13 cellular contexts compared by ENCODE assay signal in genomic region chr6:55293116-55293515, GRCh38. TPM values are rescaled to one million over a fixed set of nuclear protein-coding genes. Genes with fewer than 3 reads are reported as not detected.
DNase-seq lines count a peak whose midpoint lies in the region; ATAC-seq, FAIRE-seq and TF ChIP-seq lines count a peak whose summit lies in the region.
"Had no signal": no experiment of that assay in that cellular context is flagged by ENCODE, and none has a peak within 500 bp of the region (broad histone marks: within the 10 kb centered on the region; RNA-seq: fewer than 3 reads in every experiment).

No MANE protein-coding gene starts in this region.

- no peak for FAIRE-seq in astrocyte (lab: Jason Lieb, UNC)
- FAIRE-seq: GM12892, small intestine had no signal

- TF ChIP-seq CTCF in astrocyte (IDR thresholded peaks at IDR 0.05; ENCODE audit: insufficient read depth, low read depth, low read length) (peak; percentile 20), body of pancreas (IDR thresholded peaks at IDR 0.05) (peak in 3 of 7 experiments; percentile 8 to 23 (median 14)), endothelial cell (IDR thresholded peaks at IDR 0.05; ENCODE audit: unreplicated experiment) (no peak)

- no peak overlapping the region for H2AK5ac ChIP-seq in mesenchymal stem cell (ENCODE audit: low read length, severe bottlenecking)

- no peak overlapping the region for H4K8ac ChIP-seq in mesenchymal stem cell (ENCODE audit: low read length)

- H3K27ac Mint-ChIP-seq in astrocyte (ENCODE audit: unreplicated experiment) (no peak overlapping the region), endothelial cell (ENCODE audit: unreplicated experiment) (no peak overlapping the region)
- no peak overlapping the region for H3K27ac Mint-ChIP-seq in activated CD4-positive, alpha-beta T cell treated with anti-CD3 and anti-CD28 coated beads, Interleukin-2, amount 10 ng/mL, durations not matched to agents 24 days and 14 days

- H3K9me3 Mint-ChIP-seq in astrocyte (ENCODE audit: unreplicated experiment) (peaks cover 4% of the 10 kb centered on the region), endothelial cell (ENCODE audit: unreplicated experiment) (no peaks in the 10 kb centered on the region)
- no peaks in the 10 kb centered on the region for H3K9me3 Mint-ChIP-seq in activated CD4-positive, alpha-beta T cell treated with anti-CD3 and anti-CD28 coated beads, Interleukin-2, amount 10 ng/mL, durations not matched to agents 24 days and 14 days

- H3K36me3 ChIP-seq in astrocyte (ENCODE audit: insufficient read depth, low read length): no peaks in the 10 kb centered on the region
- H3K36me3 ChIP-seq in mesenchymal stem cell (ENCODE audit: control insufficient read depth in 1 of 2, insufficient read depth in 2 of 2, low read depth in 1 of 2, low read length in 2 of 2): no peaks in the 10 kb centered on the region
- H3K36me3 ChIP-seq in body of pancreas (replicated peaks in 1 of 2; ENCODE audit: insufficient read depth in 1 of 2, low read depth in 2 of 2): no peaks in the 10 kb centered on the region

- H3K27ac ChIP-seq in astrocyte (ENCODE audit: low read depth, low read length) (no peak overlapping the region), mesenchymal stem cell (ENCODE audit: low read length, poor library complexity, severe bottlenecking) (no peak overlapping the region), body of pancreas (no peak overlapping the region)

- no peak overlapping the region for H3K18ac ChIP-seq in mesenchymal stem cell (ENCODE audit: low read depth in 1 of 2, low read length in 2 of 2)

- H3K9ac ChIP-seq in astrocyte (ENCODE audit: low read length) (no peak overlapping the region), mesenchymal stem cell (ENCODE audit: low read length) (no peak overlapping the region)

- H3K23ac ChIP-seq in mesenchymal stem cell (ENCODE audit: low read length in 2 of 2): no peak overlapping the region

- no peak overlapping the region for H2BK120ac ChIP-seq in mesenchymal stem cell (ENCODE audit: low read depth, low read length)

- no peak for ATAC-seq in body of pancreas
- no peak for ATAC-seq in GM18517 (IDR thresholded peaks at IDR 0.05; ENCODE audit: unreplicated experiment)
- ATAC-seq: stimulated activated naive CD8-positive, alpha-beta T cell treated with anti-CD3 and anti-CD28 coated beads, Interleukin-15, Interleukin-2, amounts not matched to agents 100 U/mL and 50 U/mL, for 24 hours had no signal

- H3K9me3 ChIP-seq in astrocyte (ENCODE audit: insufficient read depth, low read depth, low read length): no peaks in the 10 kb centered on the region
- H3K9me3 ChIP-seq in mesenchymal stem cell (ENCODE audit: control insufficient read depth, low read length): no peaks in the 10 kb centered on the region
- H3K9me3 ChIP-seq in body of pancreas: no peaks in the 10 kb centered on the region

- no peak overlapping the region for H3K4me2 ChIP-seq in astrocyte (ENCODE audit: low read length)
- no peak overlapping the region for H3K4me2 ChIP-seq in mesenchymal stem cell (ENCODE audit: low read length, poor library complexity, severe bottlenecking)

- TF ChIP-seq POLR2A in body of pancreas (IDR thresholded peaks at IDR 0.05): no peak

- H3K27me3 Mint-ChIP-seq in astrocyte (ENCODE audit: low read depth, unreplicated experiment) (no peaks in the 10 kb centered on the region), endothelial cell (ENCODE audit: unreplicated experiment) (peaks cover 3% of the 10 kb centered on the region)
- no peaks in the 10 kb centered on the region for H3K27me3 Mint-ChIP-seq in activated CD4-positive, alpha-beta T cell treated with anti-CD3 and anti-CD28 coated beads, Interleukin-2, amount 10 ng/mL, durations not matched to agents 24 days and 14 days

- H3K4me1 ChIP-seq in astrocyte (ENCODE audit: insufficient read depth, low read length) (no peaks in the 10 kb centered on the region), mesenchymal stem cell (ENCODE audit: control insufficient read depth, insufficient read depth, low read depth, low read length) (no peaks in the 10 kb centered on the region), body of pancreas (no peaks in the 10 kb centered on the region)

- no peaks in the 10 kb centered on the region for H3K79me2 ChIP-seq in astrocyte (ENCODE audit: insufficient read depth, low read length)

- peaks cover 1% of the 10 kb centered on the region for H3K4me1 Mint-ChIP-seq in astrocyte (ENCODE audit: low read depth, unreplicated experiment)
- no peaks in the 10 kb centered on the region for H3K4me1 Mint-ChIP-seq in endothelial cell (ENCODE audit: unreplicated experiment)
- no peaks in the 10 kb centered on the region for H3K4me1 Mint-ChIP-seq in activated CD4-positive, alpha-beta T cell treated with anti-CD3 and anti-CD28 coated beads, Interleukin-2, amount 10 ng/mL, durations not matched to agents 24 days and 14 days

- H3K4me3 ChIP-seq in Jurkat, Clone E6-1 (ENCODE audit: low read length): no peak overlapping the region
- H3K4me3 ChIP-seq in astrocyte (ENCODE audit: insufficient read depth, low read depth, low read length) (no peak overlapping the region), mesenchymal stem cell (ENCODE audit: insufficient read depth in 1 of 2, low read depth in 1 of 2, low read length in 2 of 2) (no peak overlapping the region), body of pancreas (no peak overlapping the region)

- H3K4me3 Mint-ChIP-seq in astrocyte (ENCODE audit: unreplicated experiment) (no peak overlapping the region), endothelial cell (ENCODE audit: unreplicated experiment) (no peak overlapping the region)
- H3K4me3 Mint-ChIP-seq in activated CD4-positive, alpha-beta T cell treated with anti-CD3 and anti-CD28 coated beads, Interleukin-2, amount 10 ng/mL, durations not matched to agents 24 days and 14 days: no peak overlapping the region

- peak; percentile 56 for DNase-seq in ELR (ENCODE audit: low read depth)
- DNase-seq in Jurkat, Clone E6-1 (ENCODE audit: low read depth, low spot score): peak; percentile 25
- no peak for DNase-seq in astrocyte (ENCODE audit: low read depth)
- peak; percentile 25 for DNase-seq in mesenchymal stem cell
- DNase-seq in body of pancreas: no peak
- DNase-seq in endothelial cell (ENCODE audit: low spot score): no peak
- no peak for DNase-seq in activated CD4-positive, alpha-beta T cell treated with anti-CD3 and anti-CD28 coated beads, Interleukin-2, amount 10 ng/mL, durations not matched to agents 24 days and 14 days
- DNase-seq: cerebellar nuclear complex; H7; small intestine; stimulated activated naive CD8-positive, alpha-beta T cell treated with anti-CD3 and anti-CD28 coated beads, Interleukin-15, Interleukin-2, amounts not matched to agents 100 U/mL and 50 U/mL, for 24 hours had no signal

- no peaks in the 10 kb centered on the region for H3K79me1 ChIP-seq in mesenchymal stem cell (replicated peaks; ENCODE audit: low read length, poor library complexity, severe bottlenecking)

- H2AFZ ChIP-seq in astrocyte (ENCODE audit: low read depth, low read length) (no peak overlapping the region), mesenchymal stem cell (ENCODE audit: low read depth, low read length) (no peak overlapping the region)

- no peak overlapping the region for H3K4ac ChIP-seq in mesenchymal stem cell (ENCODE audit: low read depth in 1 of 2, low read length in 2 of 2)

- H3K27me3 ChIP-seq in astrocyte (ENCODE audit: insufficient read depth, low read length) (no peaks in the 10 kb centered on the region), mesenchymal stem cell (ENCODE audit: control insufficient read depth in 1 of 2, insufficient read depth in 1 of 2, low read length in 2 of 2) (no peaks in the 10 kb centered on the region), body of pancreas (no peaks in the 10 kb centered on the region)

- no peak overlapping the region for H2BK12ac ChIP-seq in mesenchymal stem cell (ENCODE audit: low read length in 2 of 2)

- no peak overlapping the region for H2BK5ac ChIP-seq in mesenchymal stem cell (ENCODE audit: low read depth, low read length, poor library complexity, severe bottlenecking)

- H4K91ac ChIP-seq in mesenchymal stem cell (ENCODE audit: low read length): no peak overlapping the region

- H2BK15ac ChIP-seq in mesenchymal stem cell (ENCODE audit: low read depth, poor library complexity, severe bottlenecking): no peak overlapping the region

- WGBS in mesenchymal stem cell: 51% methylated on average over 2 of the region's 2 CpGs
- 19 to 21% methylated on average over 2 of the region's 2 CpGs for whole genome bisulfite sequencing in body of pancreas, 2 donors

- no peaks in the 10 kb centered on the region for H4K20me1 ChIP-seq in astrocyte (ENCODE audit: insufficient read depth, low read length)

- H3K36me3 Mint-ChIP-seq in astrocyte (ENCODE audit: low read depth, unreplicated experiment) (no peaks in the 10 kb centered on the region), endothelial cell (ENCODE audit: low read depth, unreplicated experiment) (no peaks in the 10 kb centered on the region)
- H3K36me3 Mint-ChIP-seq in activated CD4-positive, alpha-beta T cell treated with anti-CD3 and anti-CD28 coated beads, Interleukin-2, amount 10 ng/mL, durations not matched to agents 24 days and 14 days (ENCODE audit: low read depth): no peaks in the 10 kb centered on the region

- no peak overlapping the region for H3K14ac ChIP-seq in mesenchymal stem cell (ENCODE audit: low read length in 2 of 2)

- intact Hi-C loops in body of pancreas (cut with DNase I): no loop called here
- intact Hi-C loops in activated CD4-positive, alpha-beta T cell treated with anti-CD3 and anti-CD28 coated beads, Interleukin-2, amount 10 ng/mL, durations not matched to agents 24 days and 14 days (cut with micrococcal nuclease): no loop called here

RNA-seq across cellular contexts. Expression of gene GFRAL, which starts 34.2 kb away (rescaled TPM):
- not detected for polyA plus RNA-seq in Jurkat, Clone E6-1 (2012; ENCODE audit: insufficient read depth, insufficient read length)
- total RNA-seq in astrocyte: not detected in 2 replicates
- not detected for polyA plus RNA-seq in mesenchymal stem cell (2013, experiment 1 of 2)
- not detected for polyA plus RNA-seq in mesenchymal stem cell (2013, experiment 2 of 2)
- total RNA-seq in body of pancreas: not detected
- total RNA-seq in endothelial cell (ENCODE audit: unreplicated experiment): not detected
- total RNA-seq in activated CD4-positive, alpha-beta T cell treated with anti-CD3 and anti-CD28 coated beads, Interleukin-2, amount 10 ng/mL, durations not matched to agents 24 days and 14 days: not detected in 2 replicates
- total RNA-seq: H7 had no signal
- polyA plus RNA-seq: small intestine had no signal

Comparison
In these comparisons a context has a peak if more than half of its experiments do, and no peak if none do; other contexts are left out.
1. DNase-seq: peak in ELR (single experiment), Jurkat, Clone E6-1 (single experiment) and mesenchymal stem cell (single experiment); none in astrocyte (single experiment), body of pancreas (0 of 4), endothelial cell (single experiment) and activated CD4-positive, alpha-beta T cell treated with anti-CD3 and anti-CD28 coated beads, Interleukin-2, amount 10 ng/mL, durations not matched to agents 24 days and 14 days (single experiment).